Comparison of ENCODE assay signal across 18 cellular contexts in the genomic region with DNA sequence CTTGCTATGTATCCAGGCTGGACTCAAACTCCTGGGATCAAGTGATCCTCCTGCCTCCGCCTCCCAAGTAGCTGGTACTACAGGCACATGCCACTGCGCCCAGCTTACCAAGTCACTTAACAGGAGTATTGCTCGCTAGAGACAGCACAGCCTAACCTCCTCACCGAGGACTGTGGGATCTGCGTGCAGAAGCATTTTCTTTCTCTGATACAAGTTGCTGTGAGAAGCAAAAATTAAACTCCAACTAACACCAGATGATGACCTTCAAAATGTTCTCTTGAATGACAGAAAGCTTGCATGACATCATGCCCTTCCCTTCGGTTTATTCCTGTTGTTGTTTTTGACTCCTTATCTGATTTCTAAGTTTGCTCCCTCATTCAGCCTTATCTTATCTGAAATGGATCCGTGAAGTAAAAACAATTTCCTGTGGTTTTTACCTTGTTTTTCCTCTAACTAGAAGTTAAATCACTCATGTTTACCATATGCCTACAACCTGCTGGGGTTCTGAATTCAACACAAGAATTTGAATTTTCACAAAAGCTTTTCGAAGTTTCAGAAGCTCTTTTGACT.
DNase-seq lines count a peak whose midpoint lies in the region; ATAC-seq and TF ChIP-seq lines count a peak whose summit lies in the region.
"Had no signal": no experiment of that assay in that cellular context is flagged by ENCODE, and none has a peak within 500 bp of the region (broad histone marks: within the 10 kb centered on the region; RNA-seq: fewer than 3 reads in every experiment).

No MANE protein-coding gene starts in this region.

- in situ Hi-C loops in KBM-7 (cut with MboI; ENCODE audit: low pct_unique_long_range_greater_than_20kb, low sequenced_read_pairs), result no loop called here
- in situ Hi-C loops in mammary epithelial cell (cut with MboI; ENCODE audit: low sequenced_read_pairs in 2 of 2), result no loop called here

- no peak overlapping the region for H2AFZ ChIP-seq in mammary epithelial cell (ENCODE audit: low read depth, low read length)

- POLR2A ChIA-PET in naive thymus-derived CD8-positive, alpha-beta T cell (lab: Charles Lee), result no interaction called here

- H3K4me3 Mint-ChIP-seq in naive thymus-derived CD8-positive, alpha-beta T cell, result peak overlapping the region in 2 of 10 donors; percentile 9 to 45
- H3K4me3 Mint-ChIP-seq: natural killer cell had no signal

- no peak for ATAC-seq in naive thymus-derived CD8-positive, alpha-beta T cell
- ATAC-seq in HG02981 (IDR thresholded peaks at IDR 0.05; ENCODE audit: unreplicated experiment), result no peak
- ATAC-seq in HG03139 (IDR thresholded peaks at IDR 0.05; ENCODE audit: unreplicated experiment), result no peak
- ATAC-seq in GM21381 (IDR thresholded peaks at IDR 0.05; ENCODE audit: unreplicated experiment), result no peak
- ATAC-seq in GM21619 (IDR thresholded peaks at IDR 0.05; ENCODE audit: unreplicated experiment), result no peak
- ATAC-seq: natural killer cell; stimulated activated naive CD8-positive, alpha-beta T cell treated with anti-CD3 and anti-CD28 coated beads, Interleukin-15, Interleukin-2, amounts not matched to agents 100 U/mL and 50 U/mL, for 24 hours had no signal

- dilution Hi-C loops in mammary epithelial cell (cut with HindIII; ENCODE audit: low sequenced_read_pairs), result no loop called here

- peak; percentile 17 for DNase-seq in Daoy (ENCODE audit: low read depth)
- peak; percentile 26 for DNase-seq in KBM-7
- DNase-seq in mammary epithelial cell, result no peak
- DNase-seq in naive thymus-derived CD8-positive, alpha-beta T cell, result no peak
- DNase-seq: activated CD4-positive, alpha-beta T cell treated with anti-CD3 and anti-CD28 coated beads for 1 hour; activated effector memory CD4-positive, alpha-beta T cell treated with anti-CD3 and anti-CD28 coated beads, Interleukin-2, amount 50 U/mL, for 16 hours; cerebellar nuclear complex; GOT3; natural killer cell; NCI-H187; NCI-H526 treated with DMSO at 0.1 percent for 48 hours; stimulated activated naive CD8-positive, alpha-beta T cell treated with anti-CD3 and anti-CD28 coated beads, Interleukin-15, Interleukin-2, amounts not matched to agents 100 U/mL and 50 U/mL, for 24 hours had no signal

- H3K9ac ChIP-seq in mammary epithelial cell (ENCODE audit: insufficient read depth, low read length), result no peak overlapping the region

- H3K79me2 ChIP-seq in mammary epithelial cell (ENCODE audit: insufficient read depth, low read length), result no peaks in the 10 kb centered on the region

- H3K9me3 Mint-ChIP-seq in naive thymus-derived CD8-positive, alpha-beta T cell, result peaks cover 3 to 33% (median 16%) of the 10 kb centered on the region in 9 donors

- no peak for TF ChIP-seq CTCF in mammary epithelial cell (conservative IDR thresholded peaks at IDR 0.05 in 1 of 2, IDR thresholded peaks at IDR 0.05 in 1 of 2; ENCODE audit: extremely low read depth in 1 of 2, insufficient read depth in 1 of 2, low read depth in 1 of 2, low read length in 2 of 2)

- no peaks in the 10 kb centered on the region for H3K9me3 ChIP-seq in mammary epithelial cell (replicated peaks; ENCODE audit: insufficient read depth, low read length)

- H3K4me2 ChIP-seq in mammary epithelial cell (ENCODE audit: insufficient read depth, low read depth, low read length), result no peak overlapping the region

- H3K36me3 Mint-ChIP-seq in naive thymus-derived CD8-positive, alpha-beta T cell, result peaks cover 0 to 27% (median 12%) of the 10 kb centered on the region in 3 donors

- intact Hi-C loops in mammary epithelial cell (cut with micrococcal nuclease), result no loop called here

- no peaks in the 10 kb centered on the region for H3K27me3 ChIP-seq in mammary epithelial cell (ENCODE audit: insufficient read depth, low read length)
- H3K27me3 ChIP-seq: right atrium auricular region had no signal

- peak overlapping the region; percentile 98 for H3K27ac ChIP-seq in mammary epithelial cell (ENCODE audit: insufficient read depth, low read depth, low read length)
- H3K27ac ChIP-seq: C4-2B had no signal

- H3K27me3 Mint-ChIP-seq in naive thymus-derived CD8-positive, alpha-beta T cell, result no peaks in the 10 kb centered on the region

- WGBS in mammary epithelial cell (ENCODE audit: low coverage, missing lambda C conversion rate), result 93% methylated on average over 8 of the region's 8 CpGs

- H3K4me1 ChIP-seq in mammary epithelial cell (ENCODE audit: insufficient read depth, low read length), result peaks cover 30% of the 10 kb centered on the region

- peak overlapping the region in 6 of 10 donors; percentile 0 to 63 (median 10) for H3K27ac Mint-ChIP-seq in naive thymus-derived CD8-positive, alpha-beta T cell
- H3K27ac Mint-ChIP-seq: natural killer cell had no signal

- H3K36me3 ChIP-seq in mammary epithelial cell (ENCODE audit: insufficient read depth, low read length), result no peaks in the 10 kb centered on the region
- H3K36me3 ChIP-seq: right atrium auricular region had no signal

- peaks cover 4 to 19% (median 10%) of the 10 kb centered on the region in 4 donors for H3K4me1 Mint-ChIP-seq in naive thymus-derived CD8-positive, alpha-beta T cell

- no peaks in the 10 kb centered on the region for H4K20me1 ChIP-seq in mammary epithelial cell (ENCODE audit: insufficient read depth, low read length)

- no peak overlapping the region for H3K4me3 ChIP-seq in mammary epithelial cell (replicated peaks in 1 of 3; ENCODE audit: insufficient read depth in 1 of 3, low read depth in 2 of 3, low read length in 3 of 3)
- H3K4me3 ChIP-seq: right atrium auricular region had no signal

- CTCF ChIA-PET in mammary epithelial cell (lab: Charles Lee; ENCODE audit: low non-redundant PET), result no interaction called here

- no TSS peak for BruUV-seq in mammary epithelial cell (replicated peaks; lab: Mats Ljungman, UMichigan)

Comparison
In these comparisons a context has a peak if more than half of its experiments do, and no peak if none do; other contexts are left out.
1. DNase-seq: peak in Daoy (single experiment) and KBM-7 (single experiment); none in mammary epithelial cell (single experiment) and naive thymus-derived CD8-positive, alpha-beta T cell (0 of 10).